In the genomic region with DNA sequence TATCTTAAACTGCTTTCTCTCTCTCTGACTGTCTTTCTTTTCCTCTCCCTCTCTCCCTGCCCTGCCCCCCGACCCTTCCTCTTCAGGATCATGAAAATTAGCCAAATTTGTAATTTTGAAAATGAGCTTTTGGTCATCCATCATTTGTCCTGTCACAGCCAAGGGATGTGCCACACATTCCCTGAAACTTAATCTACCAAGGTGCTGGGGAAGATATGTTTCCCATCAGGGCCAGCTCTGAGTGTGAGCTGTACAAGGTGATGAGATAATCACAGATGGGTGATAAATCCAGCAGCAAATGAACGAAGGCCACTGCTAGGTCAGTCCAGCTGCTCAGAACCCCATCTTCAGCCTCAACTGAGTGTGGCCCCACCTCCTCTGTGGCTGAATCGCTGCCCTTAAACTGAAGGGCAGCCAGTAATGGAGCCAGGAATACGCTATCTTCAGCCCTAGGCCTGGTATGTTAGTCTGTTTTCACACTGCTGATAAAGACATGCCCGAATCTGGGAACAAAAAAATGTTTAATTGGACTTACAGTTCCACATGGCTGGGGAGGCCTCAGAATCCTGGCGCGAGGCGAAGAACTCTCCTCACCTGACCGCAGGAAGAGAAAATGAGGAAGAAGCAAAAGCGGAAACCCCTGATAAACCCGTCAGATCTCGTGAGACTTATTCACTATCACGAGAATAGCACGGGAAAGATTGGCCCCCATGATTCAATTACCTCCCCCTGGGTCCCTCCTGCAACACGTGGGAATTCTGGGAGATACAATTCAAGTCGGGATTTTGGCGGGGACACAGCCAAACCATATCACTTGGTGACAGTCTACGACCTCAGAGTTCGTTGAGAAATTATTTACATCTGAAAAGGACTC, we compare ENCODE assay signal across 25 cellular contexts.
A peak's percentile ranks its signal among the peaks of the same experiment; 100 is the strongest.
DNase-seq lines count a peak whose midpoint lies in the region; ATAC-seq, FAIRE-seq and TF ChIP-seq lines count a peak whose summit lies in the region.
"Had no signal": no experiment of that assay in that cellular context is flagged by ENCODE, and none has a peak within 500 bp of the region (broad histone marks: within the 10 kb centered on the region; RNA-seq: fewer than 3 reads in every experiment).

No MANE protein-coding gene starts in this region.

- peak; percentile 14 to 27 for DNase-seq in SHP77 (lab: John Stamatoyannopoulos, UW)
- no peak for DNase-seq in SHP77 treated with DMSO at 0.1 percent for 48 hours (lab: John Stamatoyannopoulos, UW)
- no peak for DNase-seq in Caco-2
- peak in 3 of 4 experiments; percentile 15 to 47 (median 33) for DNase-seq in K562 (ENCODE audit: extremely low read depth in 1 of 4, low spot score in 3 of 4)
- peak; percentile 12 for DNase-seq in mesendoderm
- no peak for DNase-seq in NCI-H1436 (lab: John Stamatoyannopoulos, UW)
- DNase-seq in NCI-H2107 treated with DMSO at 0.1 percent for 48 hours (lab: John Stamatoyannopoulos, UW; ENCODE audit: unreplicated experiment) = no peak
- DNase-seq: DMS153; DND-41; Karpas-422; NCI-H1092 treated with DMSO at 0.1 percent for 48 hours; NCI-H1436 treated with DMSO at 0.1 percent for 48 hours; NCI-H187 treated with DMSO at 0.1 percent for 48 hours; NCI-H2107; NCI-H446; NCI-H774; NK-92 treated with Interleukin-12 subunit alpha and Interleukin-12 subunit beta, amount 100 ng/mL, for 24 hours; PC-9; SIG-M5 had no signal

- no peaks in the 10 kb centered on the region for H3K9me3 Mint-ChIP-seq in Caco-2 (ENCODE audit: unreplicated experiment)

- H3K18ac ChIP-seq in mesendoderm (ENCODE audit: low read length) = no peak overlapping the region

- whole genome bisulfite sequencing in K562 (ENCODE audit: insufficient coverage, low coverage, missing lambda C conversion rate) = 4% methylated on average over 19 of the region's 19 CpGs
- no CpG with 5 or more reads among the region's 19 CpGs for WGBS in mesendoderm (ENCODE audit: extremely low coverage, insufficient coverage, low lambda C conversion rate)

- H2AK5ac ChIP-seq in mesendoderm (ENCODE audit: low read length) = no peak overlapping the region

- H3K36me3 ChIP-seq in Caco-2 (ENCODE audit: control insufficient read depth, insufficient read depth, low read length) (no peaks in the 10 kb centered on the region), K562 (ENCODE audit: control insufficient read depth, insufficient read depth, low read length) (peaks cover 18% of the 10 kb centered on the region), mesendoderm (ENCODE audit: control insufficient read depth, insufficient read depth, low read length) (no peaks in the 10 kb centered on the region)

- no peak overlapping the region for H3K56ac ChIP-seq in mesendoderm (ENCODE audit: low read length)

- peak; percentile 77 for ATAC-seq in K562
- no peak for ATAC-seq in GM18873 (IDR thresholded peaks at IDR 0.05; ENCODE audit: low FRiP score, unreplicated experiment)

- no peak overlapping the region for H3K27ac Mint-ChIP-seq in Caco-2 (ENCODE audit: unreplicated experiment)
- H3K27ac Mint-ChIP-seq: B cell had no signal

- no peaks in the 10 kb centered on the region for H3K9me3 ChIP-seq in Caco-2
- H3K9me3 ChIP-seq in K562 (replicated peaks; ENCODE audit: control insufficient read depth, insufficient read depth, low read depth, low read length) = no peaks in the 10 kb centered on the region

- no peaks in the 10 kb centered on the region for H3K36me3 Mint-ChIP-seq in Caco-2 (ENCODE audit: insufficient read depth, unreplicated experiment)
- H3K36me3 Mint-ChIP-seq: CD14-positive monocyte had no signal

- no peaks in the 10 kb centered on the region for H3K4me1 ChIP-seq in Caco-2
- peaks cover 3 to 12% of the 10 kb centered on the region in 2 experiments; a peak in 3 of 5 replicates for H3K4me1 ChIP-seq in K562 (replicated peaks in 1 of 2; ENCODE audit: control insufficient read depth in 2 of 2, insufficient read depth in 2 of 2, low read length in 2 of 2)
- H3K4me1 ChIP-seq in mesendoderm (ENCODE audit: control insufficient read depth, low read depth, low read length) = no peaks in the 10 kb centered on the region

- peaks cover 54% of the 10 kb centered on the region for H3K79me2 ChIP-seq in K562 (ENCODE audit: control insufficient read depth, insufficient read depth, low read length)
- no peaks in the 10 kb centered on the region for H3K79me2 ChIP-seq in mesendoderm (ENCODE audit: control insufficient read depth, insufficient read depth, low read length)

- BruUV-seq in Caco-2 (replicated peaks; lab: Mats Ljungman, UMichigan) (TSS peak; percentile 50), K562 (replicated peaks; lab: Mats Ljungman, UMichigan) (TSS peak; percentile 79)

- H3K27me3 ChIP-seq in Caco-2 (replicated peaks; ENCODE audit: control insufficient read depth, insufficient read depth, low read length) (no peaks in the 10 kb centered on the region), K562 (ENCODE audit: control insufficient read depth in 2 of 2, insufficient read depth in 2 of 2, low read length in 2 of 2) (no peaks in the 10 kb centered on the region), mesendoderm (ENCODE audit: insufficient read depth, low read length, poor library complexity) (no peaks in the 10 kb centered on the region)

- no peak overlapping the region for H4K5ac ChIP-seq in mesendoderm (ENCODE audit: low read length)

- intact Hi-C loops in Caco-2 (cut with micrococcal nuclease; ENCODE audit: unreplicated experiment) = no loop called here
- intact Hi-C loops in K562 (cut with micrococcal nuclease) = no loop called here

- POLR2A ChIA-PET in Caco-2 (lab: Charles Lee) = no interaction called here
- POLR2A ChIA-PET in K562 (lab: Yijun Ruan, JAX) = interaction anchor here (0.6 to 3.8 kb wide), 2 partner anchors 10 kb away, joined by 3 to 17 read pairs; no protein-coding TSS in a partner anchor

- H3K27me3 Mint-ChIP-seq in Caco-2 (ENCODE audit: insufficient read depth, unreplicated experiment) = peaks cover 6% of the 10 kb centered on the region
- H3K27me3 Mint-ChIP-seq: B cell had no signal

- peak overlapping the region; percentile 66 to 90; a peak in 3 of 4 replicates for H3K9ac ChIP-seq in K562 (ENCODE audit: insufficient read depth in 1 of 2, low read depth in 2 of 2, low read length in 2 of 2)
- H3K9ac ChIP-seq in mesendoderm (ENCODE audit: low read length) = no peak overlapping the region

- H2BK15ac ChIP-seq in mesendoderm (replicated peaks; ENCODE audit: low read depth) = no peak overlapping the region

- no peak for TF ChIP-seq RAD21 in K562 (CRISPR knock-in tag; conservative IDR thresholded peaks at IDR 0.05 in 1 of 2, IDR thresholded peaks at IDR 0.05 in 1 of 2)

- no peak overlapping the region for H3K4ac ChIP-seq in mesendoderm (ENCODE audit: low read depth, low read length)

- H3K23ac ChIP-seq in mesendoderm (ENCODE audit: low read length) = no peak overlapping the region

- no peak for TF ChIP-seq EP300 in K562 (IDR thresholded peaks at IDR 0.05; ENCODE audit: low read length)

- no peak for TF ChIP-seq CTCF in Caco-2 (IDR thresholded peaks at IDR 0.05; ENCODE audit: insufficient read depth in 1 of 2, low read depth in 1 of 2, low read length in 1 of 2, severe bottlenecking in 1 of 2, unreplicated experiment in 1 of 2)
- no peak for TF ChIP-seq CTCF in K562 (IDR thresholded peaks at IDR 0.05 in 2 of 3, conservative IDR thresholded peaks at IDR 0.05 in 1 of 3; ENCODE audit: insufficient read depth in 2 of 3, low read depth in 1 of 3, low read length in 3 of 3)

- peak; percentile 78 for TF ChIP-seq POLR2A in K562 (conservative IDR thresholded peaks at IDR 0.05)

- H3K79me1 ChIP-seq in mesendoderm (ENCODE audit: low read length) = no peaks in the 10 kb centered on the region

- no peak overlapping the region for H3K4me3 Mint-ChIP-seq in Caco-2 (ENCODE audit: unreplicated experiment)
- H3K4me3 Mint-ChIP-seq: B cell had no signal

- H3K4me3 ChIP-seq in Caco-2 (ENCODE audit: low read depth, low read length) (no peak overlapping the region), K562 (peak overlapping the region; percentile 48), mesendoderm (ENCODE audit: low read length) (no peak overlapping the region)
- H3K4me3 ChIP-seq: PC-9 had no signal

- H2AFZ ChIP-seq in K562 (ENCODE audit: low read depth, low read length) = peak overlapping the region; percentile 75
- H2AFZ ChIP-seq: PC-9 had no signal

- H3K27ac ChIP-seq in K562 (ENCODE audit: extremely low read depth, low read depth, low read length) = peak overlapping the region; percentile 54
- H3K27ac ChIP-seq in mesendoderm (ENCODE audit: low read depth, low read length) = no peak overlapping the region
- H3K27ac ChIP-seq: 22Rv1, PC-9 had no signal

- H3K4me2 ChIP-seq in K562 (ENCODE audit: insufficient read depth, low read length) (peak overlapping the region; percentile 89), mesendoderm (ENCODE audit: low read length) (no peak overlapping the region)
- H3K4me2 ChIP-seq: PC-9 had no signal

- no peaks in the 10 kb centered on the region for H4K20me1 ChIP-seq in K562 (replicated peaks; ENCODE audit: control insufficient read depth, insufficient read depth, low read length)

- CTCF ChIA-PET in Caco-2 (lab: Charles Lee) (no interaction called here), K562 (lab: Yijun Ruan, JAX; ENCODE audit: low intra/inter-chr PET ratio) (no interaction called here)

- no peaks in the 10 kb centered on the region for H3K9me1 ChIP-seq in K562 (ENCODE audit: control insufficient read depth, insufficient read depth, low read length)

- no peak overlapping the region for H2BK120ac ChIP-seq in mesendoderm (ENCODE audit: low read depth, low read length)

- no peak overlapping the region for H2BK5ac ChIP-seq in mesendoderm (ENCODE audit: low read length)

- no peaks in the 10 kb centered on the region for H3K4me1 Mint-ChIP-seq in Caco-2 (ENCODE audit: low read depth, unreplicated experiment)
- H3K4me1 Mint-ChIP-seq: B cell, CD14-positive monocyte had no signal

- in situ Hi-C loops in K562 (cut with MboI) = no loop called here

- H4K8ac ChIP-seq in mesendoderm (ENCODE audit: low read depth, low read length) = no peak overlapping the region

- peak; percentile 68 for FAIRE-seq in K562 (lab: Jason Lieb, UNC)
- FAIRE-seq: GM12892, GM19239 had no signal

TF ChIP-seq in K562, 482 proteins besides CTCF, POLR2A, EP300 and RAD21 (continues in another document):
- TF ChIP-seq BCL6 (CRISPR knock-in tag; IDR thresholded peaks at IDR 0.05) = no peak
- peak; percentile 59 for TF ChIP-seq MYC (IDR thresholded peaks at IDR 0.05; ENCODE audit: low read depth, low read length)
- TF ChIP-seq MYC (CRISPR knock-in tag; IDR thresholded peaks at IDR 0.05; ENCODE audit: borderline replicate concordance, low read depth) = 0 out of 2 replicates have a peak, but pooled peaks have one; percentile 39
- peak; percentile 82 for TF ChIP-seq EP400 (IDR thresholded peaks at IDR 0.05)
- TF ChIP-seq FOSL1 (tag; conservative IDR thresholded peaks at IDR 0.05) = peak; percentile 28; the same call in 1 of the 2 replicates
- no peak for TF ChIP-seq TAF15 (IDR thresholded peaks at IDR 0.05; ENCODE audit: low read depth, low read length)
- TF ChIP-seq TCF7L2 (IDR thresholded peaks at IDR 0.05; ENCODE audit: low read depth, low read length) = no peak
- TF ChIP-seq LCOR (CRISPR knock-in tag; IDR thresholded peaks at IDR 0.05) = peak; percentile 21

Comparison
In these comparisons a context has a peak if more than half of its experiments do, and no peak if none do; other contexts are left out.
1. DNase-seq: peak in SHP77 (2 of 2), K562 (3 of 4) and mesendoderm (single experiment); none in SHP77 treated with DMSO at 0.1 percent for 48 hours (single experiment), Caco-2 (0 of 2), NCI-H1436 (single experiment) and NCI-H2107 treated with DMSO at 0.1 percent for 48 hours (single experiment).